In the genomic region with DNA sequence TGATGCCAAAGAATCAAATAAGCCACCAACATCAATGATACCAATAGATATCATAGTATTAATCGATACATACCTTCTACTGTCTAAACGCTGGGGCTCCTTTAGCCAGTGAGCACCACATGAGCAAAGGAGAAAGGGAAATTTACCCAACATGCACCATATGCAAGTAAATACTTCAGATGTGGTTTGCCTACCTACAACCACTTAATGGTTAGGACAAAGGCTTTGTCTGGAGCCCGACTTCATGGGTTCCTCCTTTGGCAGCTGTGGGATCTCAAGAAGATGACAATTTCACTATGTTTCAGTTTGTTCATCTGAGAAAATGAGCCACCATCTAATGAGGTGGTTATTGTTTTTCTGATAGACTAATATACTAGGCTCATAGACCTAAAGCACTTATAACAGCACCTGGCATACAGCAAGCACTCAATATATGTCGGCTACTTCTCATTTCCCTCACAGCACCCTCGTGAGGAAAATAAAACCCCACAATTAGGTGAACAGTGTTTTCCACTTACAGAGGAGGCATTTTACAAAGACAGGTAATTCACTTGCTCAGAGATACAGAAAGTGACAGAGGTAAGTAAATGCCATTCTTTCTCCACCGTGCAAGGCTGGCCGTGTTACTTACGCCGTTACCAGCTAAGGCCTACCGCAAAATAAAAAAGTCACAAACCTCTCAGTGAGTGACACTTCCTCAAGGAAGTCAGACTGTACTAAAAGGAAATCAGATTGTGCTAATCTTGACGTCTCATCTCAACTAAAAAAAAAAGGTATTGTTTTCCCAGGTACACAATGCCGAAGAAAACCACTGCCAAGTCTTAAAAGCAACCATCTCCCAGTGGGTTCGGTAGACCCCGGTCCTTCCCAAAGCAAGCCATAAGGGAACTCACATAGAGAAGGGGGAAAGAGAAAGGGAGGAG, we compare ENCODE assay signal across 1 cellular context.
TF ChIP-seq lines count a peak whose summit lies in the region.

No MANE protein-coding gene starts in this region.

TF ChIP-seq in liver, 16 proteins besides CTCF, POLR2A, EP300 and RAD21:
- TF ChIP-seq JUND (IDR thresholded peaks at IDR 0.05) = no peak
- TF ChIP-seq FOXA2 (IDR thresholded peaks at IDR 0.05) = no peak
- TF ChIP-seq HNF4A (conservative IDR thresholded peaks at IDR 0.05) = no peak
- TF ChIP-seq YY1 (IDR thresholded peaks at IDR 0.05) = no peak
- no peak for TF ChIP-seq HNF4G (IDR thresholded peaks at IDR 0.05)
- TF ChIP-seq, protein P1, sequence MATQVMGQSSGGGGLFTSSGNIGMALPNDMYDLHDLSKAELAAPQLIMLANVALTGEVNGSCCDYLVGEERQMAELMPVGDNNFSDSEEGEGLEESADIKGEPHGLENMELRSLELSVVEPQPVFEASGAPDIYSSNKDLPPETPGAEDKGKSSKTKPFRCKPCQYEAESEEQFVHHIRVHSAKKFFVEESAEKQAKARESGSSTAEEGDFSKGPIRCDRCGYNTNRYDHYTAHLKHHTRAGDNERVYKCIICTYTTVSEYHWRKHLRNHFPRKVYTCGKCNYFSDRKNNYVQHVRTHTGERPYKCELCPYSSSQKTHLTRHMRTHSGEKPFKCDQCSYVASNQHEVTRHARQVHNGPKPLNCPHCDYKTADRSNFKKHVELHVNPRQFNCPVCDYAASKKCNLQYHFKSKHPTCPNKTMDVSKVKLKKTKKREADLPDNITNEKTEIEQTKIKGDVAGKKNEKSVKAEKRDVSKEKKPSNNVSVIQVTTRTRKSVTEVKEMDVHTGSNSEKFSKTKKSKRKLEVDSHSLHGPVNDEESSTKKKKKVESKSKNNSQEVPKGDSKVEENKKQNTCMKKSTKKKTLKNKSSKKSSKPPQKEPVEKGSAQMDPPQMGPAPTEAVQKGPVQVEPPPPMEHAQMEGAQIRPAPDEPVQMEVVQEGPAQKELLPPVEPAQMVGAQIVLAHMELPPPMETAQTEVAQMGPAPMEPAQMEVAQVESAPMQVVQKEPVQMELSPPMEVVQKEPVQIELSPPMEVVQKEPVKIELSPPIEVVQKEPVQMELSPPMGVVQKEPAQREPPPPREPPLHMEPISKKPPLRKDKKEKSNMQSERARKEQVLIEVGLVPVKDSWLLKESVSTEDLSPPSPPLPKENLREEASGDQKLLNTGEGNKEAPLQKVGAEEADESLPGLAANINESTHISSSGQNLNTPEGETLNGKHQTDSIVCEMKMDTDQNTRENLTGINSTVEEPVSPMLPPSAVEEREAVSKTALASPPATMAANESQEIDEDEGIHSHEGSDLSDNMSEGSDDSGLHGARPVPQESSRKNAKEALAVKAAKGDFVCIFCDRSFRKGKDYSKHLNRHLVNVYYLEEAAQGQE (IDR thresholded peaks at IDR 0.05) = no peak
- TF ChIP-seq, protein P2, sequence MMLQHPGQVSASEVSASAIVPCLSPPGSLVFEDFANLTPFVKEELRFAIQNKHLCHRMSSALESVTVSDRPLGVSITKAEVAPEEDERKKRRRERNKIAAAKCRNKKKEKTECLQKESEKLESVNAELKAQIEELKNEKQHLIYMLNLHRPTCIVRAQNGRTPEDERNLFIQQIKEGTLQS (IDR thresholded peaks at IDR 0.05) = no peak
- TF ChIP-seq, protein P3, sequence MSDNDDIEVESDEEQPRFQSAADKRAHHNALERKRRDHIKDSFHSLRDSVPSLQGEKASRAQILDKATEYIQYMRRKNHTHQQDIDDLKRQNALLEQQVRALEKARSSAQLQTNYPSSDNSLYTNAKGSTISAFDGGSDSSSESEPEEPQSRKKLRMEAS (IDR thresholded peaks at IDR 0.05) = no peak
- no peak for TF ChIP-seq EGR1 (IDR thresholded peaks at IDR 0.05; ENCODE audit: low read depth in 2 of 2)
- TF ChIP-seq RXRA (IDR thresholded peaks at IDR 0.05) = no peak
- TF ChIP-seq TAF1 (conservative IDR thresholded peaks at IDR 0.05) = no peak
- no peak for TF ChIP-seq GABPA (IDR thresholded peaks at IDR 0.05 in 1 of 2, conservative IDR thresholded peaks at IDR 0.05 in 1 of 2)
- TF ChIP-seq, protein P4, sequence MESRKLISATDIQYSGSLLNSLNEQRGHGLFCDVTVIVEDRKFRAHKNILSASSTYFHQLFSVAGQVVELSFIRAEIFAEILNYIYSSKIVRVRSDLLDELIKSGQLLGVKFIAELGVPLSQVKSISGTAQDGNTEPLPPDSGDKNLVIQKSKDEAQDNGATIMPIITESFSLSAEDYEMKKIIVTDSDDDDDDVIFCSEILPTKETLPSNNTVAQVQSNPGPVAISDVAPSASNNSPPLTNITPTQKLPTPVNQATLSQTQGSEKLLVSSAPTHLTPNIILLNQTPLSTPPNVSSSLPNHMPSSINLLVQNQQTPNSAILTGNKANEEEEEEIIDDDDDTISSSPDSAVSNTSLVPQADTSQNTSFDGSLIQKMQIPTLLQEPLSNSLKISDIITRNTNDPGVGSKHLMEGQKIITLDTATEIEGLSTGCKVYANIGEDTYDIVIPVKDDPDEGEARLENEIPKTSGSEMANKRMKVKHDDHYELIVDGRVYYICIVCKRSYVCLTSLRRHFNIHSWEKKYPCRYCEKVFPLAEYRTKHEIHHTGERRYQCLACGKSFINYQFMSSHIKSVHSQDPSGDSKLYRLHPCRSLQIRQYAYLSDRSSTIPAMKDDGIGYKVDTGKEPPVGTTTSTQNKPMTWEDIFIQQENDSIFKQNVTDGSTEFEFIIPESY (IDR thresholded peaks at IDR 0.05) = no peak
- TF ChIP-seq NR2F2 (IDR thresholded peaks at IDR 0.05) = no peak
- no peak for TF ChIP-seq SP1 (IDR thresholded peaks at IDR 0.05)
- no peak for TF ChIP-seq FOXA1 (IDR thresholded peaks at IDR 0.05)
TF ChIP-seq in liver: peak in this region for 0.
